ENCODE assay signal across 7 cellular contexts in genomic region chr5:9545301-9545958, GRCh38. TPM values are rescaled to one million over a fixed set of nuclear protein-coding genes. Genes with fewer than 3 reads are reported as not detected.
DNase-seq lines count a peak whose midpoint lies in the region; ATAC-seq, FAIRE-seq and TF ChIP-seq lines count a peak whose summit lies in the region.

No MANE protein-coding gene starts in this region.

- FAIRE-seq in GM12878 (lab: Jason Lieb, UNC): no peak

- no peak for TF ChIP-seq POLR2A in GM12878 (IDR thresholded peaks at IDR 0.05; ENCODE audit: low read depth, low read length)

- BruUV-seq in GM12878 (replicated peaks; lab: Mats Ljungman, UMichigan): no TSS peak

- H4K20me1 ChIP-seq in GM12878 (ENCODE audit: control insufficient read depth, insufficient read depth): no peaks in the 10 kb centered on the region

- H2AFZ ChIP-seq in GM12878 (ENCODE audit: control insufficient read depth, low read depth, low read length): no peak overlapping the region

- H3K27me3 ChIP-seq in GM12878 (replicated peaks in 1 of 2; ENCODE audit: control insufficient read depth in 2 of 2, insufficient read depth in 2 of 2, low read length in 1 of 2) (peaks cover 1 to 9% of the 10 kb centered on the region in 2 experiments), thoracic aorta (replicated peaks; ENCODE audit: insufficient read depth) (no peaks in the 10 kb centered on the region)

- no peak for TF ChIP-seq RAD21 in GM12878 (IDR thresholded peaks at IDR 0.05; ENCODE audit: insufficient read depth, low read depth, low read length)

- H3K79me2 ChIP-seq in GM12878 (ENCODE audit: control insufficient read depth, insufficient read depth, low read length): no peaks in the 10 kb centered on the region

- no peak overlapping the region for H3K9ac ChIP-seq in GM12878 (ENCODE audit: control insufficient read depth, insufficient read depth, low read length)

- H3K9me3 ChIP-seq in GM12878 (replicated peaks; ENCODE audit: control insufficient read depth, insufficient read depth, low read length) (no peaks in the 10 kb centered on the region), thoracic aorta (no peaks in the 10 kb centered on the region)

- intact Hi-C loops in GM12878 (cut with micrococcal nuclease; ENCODE audit: unreplicated experiment): loop anchor here (10.0 kb wide), 1 partner anchor 331 kb away; no protein-coding TSS in a partner anchor

- RAD21 ChIA-PET in GM12878 (lab: Charles Lee; ENCODE audit: unreplicated experiment): no interaction called here

- ATAC-seq in HG02885 (IDR thresholded peaks at IDR 0.05; ENCODE audit: poor library complexity, unreplicated experiment): peak; percentile 8
- peak; percentile 14 for ATAC-seq in GM12878
- peak; percentile 9 for ATAC-seq in thoracic aorta (ENCODE audit: insufficient number of reproducible peaks, low FRiP score, low read depth)
- no peak for ATAC-seq in GM19452 (IDR thresholded peaks at IDR 0.05; ENCODE audit: unreplicated experiment)
- no peak for ATAC-seq in HG02571 (IDR thresholded peaks at IDR 0.05; ENCODE audit: unreplicated experiment)

- POLR2A ChIA-PET in GM12878 (lab: Charles Lee): no interaction called here

- in situ Hi-C loops in GM12878 (cut with MboI): loop anchor here (5.0 to 25.0 kb wide), 2 partner anchors 183 to 1633 kb away; no protein-coding TSS in a partner anchor

- DNase-seq in GM12878 (ENCODE audit: low read depth, low spot score) (no peak), islet precursor cell (peak; percentile 62), thoracic aorta (ENCODE audit: low spot score) (no peak), NCI-H226 (no peak)

- CTCF ChIA-PET in GM12878 (lab: Yijun Ruan, JAX): no interaction called here

- H3K27ac ChIP-seq in GM12878 (ENCODE audit: control insufficient read depth, insufficient read depth) (no peak overlapping the region), thoracic aorta (peak overlapping the region; percentile 43 to 71)

- no peak for TF ChIP-seq CTCF in GM12878 (IDR thresholded peaks at IDR 0.05 in 2 of 3, conservative IDR thresholded peaks at IDR 0.05 in 1 of 3; ENCODE audit: control insufficient read depth in 2 of 3, extremely low read depth in 1 of 3, insufficient read depth in 1 of 3, low read depth in 3 of 3, low read length in 3 of 3)
- no peak for TF ChIP-seq CTCF in thoracic aorta (IDR thresholded peaks at IDR 0.05)

- WGBS in GM12878 (ENCODE audit: insufficient coverage, insufficient replicate concordance, low lambda C conversion rate, missing lambda C conversion rate): 17% methylated on average over 49 of the region's 59 CpGs

- H3K4me3 ChIP-seq in GM12878 (peak overlapping the region; percentile 46), thoracic aorta (peak overlapping the region; percentile 85)

- peaks cover 3% of the 10 kb centered on the region; the same call in 1 of the 2 replicates for H3K4me1 ChIP-seq in GM12878 (ENCODE audit: control insufficient read depth, insufficient read depth, low read length)
- H3K4me1 ChIP-seq in thoracic aorta (ENCODE audit: control insufficient read depth in 1 of 2, low read depth in 2 of 2): peaks cover 0 to 12% of the 10 kb centered on the region in 2 donors

- TF ChIP-seq EP300 in GM12878 (IDR thresholded peaks at IDR 0.05; ENCODE audit: borderline replicate concordance in 1 of 2, control insufficient read depth in 1 of 2, low read depth in 2 of 2, low read length in 2 of 2): no peak

- peak overlapping the region; percentile 79 for H3K4me2 ChIP-seq in GM12878 (ENCODE audit: control insufficient read depth, insufficient read depth)

- SMC1A ChIA-PET in GM12878 (lab: Charles Lee; ENCODE audit: uncharacterized antibody, unreplicated experiment): no interaction called here

- H3K36me3 ChIP-seq in GM12878 (ENCODE audit: control insufficient read depth in 2 of 2, insufficient read depth in 2 of 2, low read length in 1 of 2) (no peaks in the 10 kb centered on the region), thoracic aorta (peaks cover 11% of the 10 kb centered on the region)

TF ChIP-seq in GM12878, 131 proteins besides CTCF, POLR2A, EP300 and RAD21 (continues in another document):
- TF ChIP-seq POLR2AphosphoS2 (IDR thresholded peaks at IDR 0.05; ENCODE audit: low read depth, low read length): no peak
- TF ChIP-seq IKZF1 (conservative IDR thresholded peaks at IDR 0.05): no peak
- TF ChIP-seq SMAD1 (IDR thresholded peaks at IDR 0.05; ENCODE audit: low read depth, partially characterized antibody): no peak
- TF ChIP-seq ZNF687 (IDR thresholded peaks at IDR 0.05): no peak
- no peak for TF ChIP-seq IRF4 (IDR thresholded peaks at IDR 0.05; ENCODE audit: low read depth, low read length)
- TF ChIP-seq MAX (IDR thresholded peaks at IDR 0.05; ENCODE audit: low read depth, low read length): no peak
- TF ChIP-seq, protein P1, sequence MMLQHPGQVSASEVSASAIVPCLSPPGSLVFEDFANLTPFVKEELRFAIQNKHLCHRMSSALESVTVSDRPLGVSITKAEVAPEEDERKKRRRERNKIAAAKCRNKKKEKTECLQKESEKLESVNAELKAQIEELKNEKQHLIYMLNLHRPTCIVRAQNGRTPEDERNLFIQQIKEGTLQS (IDR thresholded peaks at IDR 0.05; ENCODE audit: borderline replicate concordance, extremely low read depth, low read depth, low read length): no peak
- no peak for TF ChIP-seq CHD2 (IDR thresholded peaks at IDR 0.05; ENCODE audit: borderline replicate concordance, low read depth, low read length)
- no peak for TF ChIP-seq USF1 (IDR thresholded peaks at IDR 0.05; ENCODE audit: borderline replicate concordance, extremely low read length, insufficient read depth, low read depth, low read length)
- no peak for TF ChIP-seq PML (IDR thresholded peaks at IDR 0.05; ENCODE audit: low read length)

RNA-seq across cellular contexts. Expression of gene SEMA5A, which starts 0.4 kb away (rescaled TPM):
- total RNA-seq in GM12878 (2013; cell fraction: nucleolus; rRNA removed): 0.54 and 1.0 TPM in 2 replicates
- 0.05 and 0.06 TPM in 2 replicates for total RNA-seq in GM12878 (2014; rRNA removed)
- total RNA-seq in GM12878 (2014; rRNA removed; fragmentation: Illumina TruSeq; extraction: Trizol): 0.13 and 0.28 TPM in 2 replicates
- 0.21 and 0.28 TPM in 2 replicates for total RNA-seq in GM12878 (2021)
- polyA plus RNA-seq in GM12878 (2011; ENCODE audit: low read depth): 0.42 TPM
- polyA plus RNA-seq in GM12878 (2011; rRNA removed): 2.4 and 2.6 TPM in 2 replicates
- 2.0 and 2.2 TPM in 2 replicates for polyA plus RNA-seq in GM12878 (2011; cell fraction: cytosol; rRNA removed)
- 1.7 and 1.8 TPM in 2 replicates for polyA plus RNA-seq in GM12878 (2011; cell fraction: nucleus; rRNA removed)
- 0.18 and 0.31 TPM in 2 replicates for polyA plus RNA-seq in GM12878 (2012)
- 0.06 and 0.12 TPM in 2 replicates for polyA plus RNA-seq in GM12878 (2014; fragmentation: Illumina TruSeq; extraction: Trizol)
- polyA plus RNA-seq in GM12878 (2014; fragmentation: Nextera tagmentation; extraction: Ambion mirVana): under 1 TPM; 0.03 to 0.04 TPM
- polyA plus RNA-seq in GM12878 (2014; rRNA removed): 0.01 and 0.04 TPM in 2 replicates
- polyA plus RNA-seq in GM12878 (2016; fragmentation: Nextera tagmentation; extraction: Ambion mirVana): under 1 TPM in 1 of 2 experiments, not detected in 1; 0.09 TPM
- polyA minus RNA-seq in GM12878 (2011; rRNA and poly(A)+ RNA removed): 4.0 and 4.2 TPM in 2 replicates
- polyA minus RNA-seq in GM12878 (2011; cell fraction: cytosol; rRNA and poly(A)+ RNA removed): 1.5 and 1.6 TPM in 2 replicates
- 2.5 and 4.3 TPM in 2 replicates for polyA minus RNA-seq in GM12878 (2011; cell fraction: nucleus; rRNA and poly(A)+ RNA removed)
- total RNA-seq in thoracic aorta: 10 to 100 TPM; 13.3 to 17.6 TPM

Comparison
In these comparisons a context has a peak if more than half of its experiments do, and no peak if none do; other contexts are left out.
1. ATAC-seq: peak in HG02885 (single experiment), GM12878 (single experiment) and thoracic aorta (single experiment); none in GM19452 (single experiment) and HG02571 (single experiment).
2. RNA of gene SEMA5A, which starts 0.4 kb away (total RNA-seq): 13.3 to 17.6 TPM in thoracic aorta; 0.05 to 1.0 TPM in GM12878; every median in the first group is over 4 times any median in the second.